ENCODE assay signal across 29 cellular contexts in genomic region chr11:43779306-43779705, GRCh38.
"Had no signal": no experiment of that assay in that cellular context is flagged by ENCODE, and none has a peak within 500 bp of the region (broad histone marks: within the 10 kb centered on the region; RNA-seq: fewer than 3 reads in every experiment).

No MANE protein-coding gene starts in this region.

- H3K9me3 ChIP-seq: right lobe of liver, testis, thyroid gland had no signal

- H3K4me1 Mint-ChIP-seq: naive thymus-derived CD8-positive, alpha-beta T cell; nephron; neural crest cell; stimulated activated naive B cell treated with anti-CD40 and anti-IgM and Interleukin-4, amounts not matched to agents 10 μg/mL and 1 μg/mL and 100 μg/mL, for 72 hours had no signal

- H3K36me3 ChIP-seq: lower lobe of right lung, right atrium auricular region, right lobe of liver, thyroid gland, upper lobe of right lung had no signal

- ATAC-seq: left colon; left lung; lower lobe of right lung; mucosa of descending colon; naive thymus-derived CD8-positive, alpha-beta T cell; right lobe of liver; stimulated activated naive B cell treated with anti-CD40 and anti-IgM and Interleukin-4, amounts not matched to agents 10 μg/mL and 1 μg/mL and 100 μg/mL, for 72 hours; stimulated activated naive CD8-positive, alpha-beta T cell treated with anti-CD3 and anti-CD28 coated beads, Interleukin-15, Interleukin-2, amounts not matched to agents 100 U/mL and 50 U/mL, for 24 hours; upper lobe of right lung had no signal

- H3K4me3 Mint-ChIP-seq: immature natural killer cell; naive thymus-derived CD8-positive, alpha-beta T cell; nephron; neural crest cell; stimulated activated naive B cell treated with anti-CD40 and anti-IgM and Interleukin-4, amounts not matched to agents 10 μg/mL and 1 μg/mL and 100 μg/mL, for 72 hours had no signal

- H3K27ac Mint-ChIP-seq: immature natural killer cell; naive thymus-derived CD8-positive, alpha-beta T cell; nephron; stimulated activated naive B cell treated with anti-CD40 and anti-IgM and Interleukin-4, amounts not matched to agents 10 μg/mL and 1 μg/mL and 100 μg/mL, for 72 hours had no signal

- H3K27me3 Mint-ChIP-seq: naive thymus-derived CD8-positive, alpha-beta T cell; stimulated activated naive B cell treated with anti-CD40 and anti-IgM and Interleukin-4, amounts not matched to agents 10 μg/mL and 1 μg/mL and 100 μg/mL, for 72 hours had no signal

- FAIRE-seq: islet of Langerhans, urothelium cell line had no signal

- H3K27ac ChIP-seq: left lung, lower lobe of right lung, parathyroid adenoma, right atrium auricular region, right lobe of liver, skin epidermis, stomach, testis, thyroid gland, transverse colon, upper lobe of right lung had no signal

- DNase-seq: hypothalamus; immature natural killer cell; kidney; left colon; left lung; lower lobe of right lung; midbrain; mucosa of descending colon; naive thymus-derived CD8-positive, alpha-beta T cell; occipital lobe; right lobe of liver; stimulated activated CD4-positive, alpha-beta T cell treated with anti-CD3 and anti-CD28 coated beads, Interleukin-12 subunit alpha, Interleukin-12 subunit beta, amount 100 ng/mL, for 4 hours; stimulated activated CD4-positive, alpha-beta T cell treated with anti-CD3 and anti-CD28 coated beads, Interleukin-15, amount 100 ng/mL, for 24 hours; stimulated activated CD4-positive, alpha-beta T cell treated with anti-CD3 and anti-CD28 coated beads, Interleukin-2, amount 100 ng/mL, for 24 hours; stimulated activated CD4-positive, alpha-beta T cell treated with anti-CD3 and anti-CD28 coated beads, Interleukin-4, amount 100 ng/mL, for 1 hour; stimulated activated naive B cell treated with anti-CD40 and anti-IgM and Interleukin-4, amounts not matched to agents 10 μg/mL and 1 μg/mL and 100 μg/mL, for 72 hours; stimulated activated naive CD8-positive, alpha-beta T cell treated with anti-CD3 and anti-CD28 coated beads, Interleukin-15, Interleukin-2, amounts not matched to agents 100 U/mL and 50 U/mL, for 24 hours; stomach; testis; thyroid gland; transverse colon; upper lobe of right lung had no signal

- H3K27me3 ChIP-seq: left lung, right atrium auricular region, right lobe of liver, stomach, testis, thyroid gland, transverse colon, upper lobe of right lung had no signal

- H2AFZ ChIP-seq: parathyroid adenoma had no signal

- H3K4me3 ChIP-seq: left lung, lower lobe of right lung, mucosa of descending colon, right atrium auricular region, right lobe of liver, skin epidermis, stomach, testis, thyroid gland, transverse colon, upper lobe of right lung had no signal

- H3K4me1 ChIP-seq: left lung, lower lobe of right lung, parathyroid adenoma, right atrium auricular region, right lobe of liver, stomach, testis, thyroid gland, transverse colon, upper lobe of right lung had no signal

- H3K9ac ChIP-seq: parathyroid adenoma had no signal
